ENCODE assay signal across 2 cellular contexts in the genomic region with DNA sequence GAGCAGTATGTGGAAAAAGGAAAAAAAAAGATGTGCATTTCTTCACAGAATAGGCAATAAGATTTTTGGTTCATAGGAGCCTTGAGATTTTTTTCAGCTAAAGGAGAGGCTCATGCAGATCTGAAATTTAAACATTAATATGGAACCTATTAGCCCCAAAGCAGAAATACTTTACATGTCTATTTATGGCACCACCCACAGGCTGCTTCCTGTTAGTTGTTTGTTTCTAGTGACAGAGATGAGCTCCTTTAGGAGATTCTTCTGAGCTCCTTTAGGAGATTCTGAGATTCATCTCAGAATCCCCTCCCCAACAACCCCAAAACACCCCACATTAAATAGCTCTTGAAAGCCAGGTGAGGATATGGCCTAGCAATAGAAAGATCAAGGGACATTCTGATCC.
TF ChIP-seq lines count a peak whose summit lies in the region.

No MANE protein-coding gene starts in this region.

TF ChIP-seq in SK-N-SH treated with all-trans-retinoic acid at 6 μM for 48 hours, 23 proteins besides CTCF, POLR2A, EP300 and RAD21 (continued from another document):
- TF ChIP-seq, protein P1, sequence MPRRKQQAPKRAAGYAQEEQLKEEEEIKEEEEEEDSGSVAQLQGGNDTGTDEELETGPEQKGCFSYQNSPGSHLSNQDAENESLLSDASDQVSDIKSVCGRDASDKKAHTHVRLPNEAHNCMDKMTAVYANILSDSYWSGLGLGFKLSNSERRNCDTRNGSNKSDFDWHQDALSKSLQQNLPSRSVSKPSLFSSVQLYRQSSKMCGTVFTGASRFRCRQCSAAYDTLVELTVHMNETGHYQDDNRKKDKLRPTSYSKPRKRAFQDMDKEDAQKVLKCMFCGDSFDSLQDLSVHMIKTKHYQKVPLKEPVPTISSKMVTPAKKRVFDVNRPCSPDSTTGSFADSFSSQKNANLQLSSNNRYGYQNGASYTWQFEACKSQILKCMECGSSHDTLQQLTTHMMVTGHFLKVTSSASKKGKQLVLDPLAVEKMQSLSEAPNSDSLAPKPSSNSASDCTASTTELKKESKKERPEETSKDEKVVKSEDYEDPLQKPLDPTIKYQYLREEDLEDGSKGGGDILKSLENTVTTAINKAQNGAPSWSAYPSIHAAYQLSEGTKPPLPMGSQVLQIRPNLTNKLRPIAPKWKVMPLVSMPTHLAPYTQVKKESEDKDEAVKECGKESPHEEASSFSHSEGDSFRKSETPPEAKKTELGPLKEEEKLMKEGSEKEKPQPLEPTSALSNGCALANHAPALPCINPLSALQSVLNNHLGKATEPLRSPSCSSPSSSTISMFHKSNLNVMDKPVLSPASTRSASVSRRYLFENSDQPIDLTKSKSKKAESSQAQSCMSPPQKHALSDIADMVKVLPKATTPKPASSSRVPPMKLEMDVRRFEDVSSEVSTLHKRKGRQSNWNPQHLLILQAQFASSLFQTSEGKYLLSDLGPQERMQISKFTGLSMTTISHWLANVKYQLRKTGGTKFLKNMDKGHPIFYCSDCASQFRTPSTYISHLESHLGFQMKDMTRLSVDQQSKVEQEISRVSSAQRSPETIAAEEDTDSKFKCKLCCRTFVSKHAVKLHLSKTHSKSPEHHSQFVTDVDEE (CRISPR knock-in tag; IDR thresholded peaks at IDR 0.05) = no peak
- TF ChIP-seq, protein P2, sequence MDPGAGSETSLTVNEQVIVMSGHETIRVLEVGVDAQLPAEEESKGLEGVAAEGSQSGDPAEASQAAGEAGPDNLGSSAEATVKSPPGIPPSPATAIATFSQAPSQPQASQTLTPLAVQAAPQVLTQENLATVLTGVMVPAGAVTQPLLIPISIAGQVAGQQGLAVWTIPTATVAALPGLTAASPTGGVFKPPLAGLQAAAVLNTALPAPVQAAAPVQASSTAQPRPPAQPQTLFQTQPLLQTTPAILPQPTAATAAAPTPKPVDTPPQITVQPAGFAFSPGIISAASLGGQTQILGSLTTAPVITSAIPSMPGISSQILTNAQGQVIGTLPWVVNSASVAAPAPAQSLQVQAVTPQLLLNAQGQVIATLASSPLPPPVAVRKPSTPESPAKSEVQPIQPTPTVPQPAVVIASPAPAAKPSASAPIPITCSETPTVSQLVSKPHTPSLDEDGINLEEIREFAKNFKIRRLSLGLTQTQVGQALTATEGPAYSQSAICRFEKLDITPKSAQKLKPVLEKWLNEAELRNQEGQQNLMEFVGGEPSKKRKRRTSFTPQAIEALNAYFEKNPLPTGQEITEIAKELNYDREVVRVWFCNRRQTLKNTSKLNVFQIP (CRISPR knock-in tag; IDR thresholded peaks at IDR 0.05; ENCODE audit: borderline replicate concordance, low read depth) = no peak
- TF ChIP-seq ARNTL (CRISPR knock-in tag; IDR thresholded peaks at IDR 0.05; ENCODE audit: borderline replicate concordance, low read depth) = no peak
- TF ChIP-seq ZFP30 (CRISPR knock-in tag; IDR thresholded peaks at IDR 0.05) = no peak
- TF ChIP-seq GLIS3 (CRISPR knock-in tag; IDR thresholded peaks at IDR 0.05) = no peak
- TF ChIP-seq, protein P3, sequence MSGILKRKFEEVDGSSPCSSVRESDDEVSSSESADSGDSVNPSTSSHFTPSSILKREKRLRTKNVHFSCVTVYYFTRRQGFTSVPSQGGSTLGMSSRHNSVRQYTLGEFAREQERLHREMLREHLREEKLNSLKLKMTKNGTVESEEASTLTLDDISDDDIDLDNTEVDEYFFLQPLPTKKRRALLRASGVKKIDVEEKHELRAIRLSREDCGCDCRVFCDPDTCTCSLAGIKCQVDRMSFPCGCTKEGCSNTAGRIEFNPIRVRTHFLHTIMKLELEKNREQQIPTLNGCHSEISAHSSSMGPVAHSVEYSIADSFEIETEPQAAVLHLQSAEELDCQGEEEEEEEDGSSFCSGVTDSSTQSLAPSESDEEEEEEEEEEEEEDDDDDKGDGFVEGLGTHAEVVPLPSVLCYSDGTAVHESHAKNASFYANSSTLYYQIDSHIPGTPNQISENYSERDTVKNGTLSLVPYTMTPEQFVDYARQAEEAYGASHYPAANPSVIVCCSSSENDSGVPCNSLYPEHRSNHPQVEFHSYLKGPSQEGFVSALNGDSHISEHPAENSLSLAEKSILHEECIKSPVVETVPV (CRISPR knock-in tag; IDR thresholded peaks at IDR 0.05) = no peak
- TF ChIP-seq SNAI2 (CRISPR knock-in tag; IDR thresholded peaks at IDR 0.05) = no peak
- TF ChIP-seq CSDC2 (CRISPR knock-in tag; IDR thresholded peaks at IDR 0.05) = no peak
- TF ChIP-seq ZNF8 (CRISPR knock-in tag; IDR thresholded peaks at IDR 0.05) = no peak
- TF ChIP-seq TOX (CRISPR knock-in tag; IDR thresholded peaks at IDR 0.05; ENCODE audit: borderline replicate concordance) = no peak
- no peak for TF ChIP-seq BACH2 (CRISPR knock-in tag; IDR thresholded peaks at IDR 0.05; ENCODE audit: borderline replicate concordance)
- TF ChIP-seq, protein P4, sequence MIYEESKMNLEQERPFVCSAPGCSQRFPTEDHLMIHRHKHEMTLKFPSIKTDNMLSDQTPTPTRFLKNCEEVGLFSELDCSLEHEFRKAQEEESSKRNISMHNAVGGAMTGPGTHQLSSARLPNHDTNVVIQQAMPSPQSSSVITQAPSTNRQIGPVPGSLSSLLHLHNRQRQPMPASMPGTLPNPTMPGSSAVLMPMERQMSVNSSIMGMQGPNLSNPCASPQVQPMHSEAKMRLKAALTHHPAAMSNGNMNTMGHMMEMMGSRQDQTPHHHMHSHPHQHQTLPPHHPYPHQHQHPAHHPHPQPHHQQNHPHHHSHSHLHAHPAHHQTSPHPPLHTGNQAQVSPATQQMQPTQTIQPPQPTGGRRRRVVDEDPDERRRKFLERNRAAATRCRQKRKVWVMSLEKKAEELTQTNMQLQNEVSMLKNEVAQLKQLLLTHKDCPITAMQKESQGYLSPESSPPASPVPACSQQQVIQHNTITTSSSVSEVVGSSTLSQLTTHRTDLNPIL (CRISPR knock-in tag; IDR thresholded peaks at IDR 0.05; ENCODE audit: low read depth) = no peak
- TF ChIP-seq, protein P5, sequence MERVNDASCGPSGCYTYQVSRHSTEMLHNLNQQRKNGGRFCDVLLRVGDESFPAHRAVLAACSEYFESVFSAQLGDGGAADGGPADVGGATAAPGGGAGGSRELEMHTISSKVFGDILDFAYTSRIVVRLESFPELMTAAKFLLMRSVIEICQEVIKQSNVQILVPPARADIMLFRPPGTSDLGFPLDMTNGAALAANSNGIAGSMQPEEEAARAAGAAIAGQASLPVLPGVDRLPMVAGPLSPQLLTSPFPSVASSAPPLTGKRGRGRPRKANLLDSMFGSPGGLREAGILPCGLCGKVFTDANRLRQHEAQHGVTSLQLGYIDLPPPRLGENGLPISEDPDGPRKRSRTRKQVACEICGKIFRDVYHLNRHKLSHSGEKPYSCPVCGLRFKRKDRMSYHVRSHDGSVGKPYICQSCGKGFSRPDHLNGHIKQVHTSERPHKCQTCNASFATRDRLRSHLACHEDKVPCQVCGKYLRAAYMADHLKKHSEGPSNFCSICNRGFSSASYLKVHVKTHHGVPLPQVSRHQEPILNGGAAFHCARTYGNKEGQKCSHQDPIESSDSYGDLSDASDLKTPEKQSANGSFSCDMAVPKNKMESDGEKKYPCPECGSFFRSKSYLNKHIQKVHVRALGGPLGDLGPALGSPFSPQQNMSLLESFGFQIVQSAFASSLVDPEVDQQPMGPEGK (CRISPR knock-in tag; IDR thresholded peaks at IDR 0.05; ENCODE audit: borderline replicate concordance) = no peak
- TF ChIP-seq OSR1 (CRISPR knock-in tag; IDR thresholded peaks at IDR 0.05) = no peak

TF ChIP-seq in WTC11, 78 proteins besides CTCF, POLR2A, EP300 and RAD21 (continued from another document):
- TF ChIP-seq, protein P6, sequence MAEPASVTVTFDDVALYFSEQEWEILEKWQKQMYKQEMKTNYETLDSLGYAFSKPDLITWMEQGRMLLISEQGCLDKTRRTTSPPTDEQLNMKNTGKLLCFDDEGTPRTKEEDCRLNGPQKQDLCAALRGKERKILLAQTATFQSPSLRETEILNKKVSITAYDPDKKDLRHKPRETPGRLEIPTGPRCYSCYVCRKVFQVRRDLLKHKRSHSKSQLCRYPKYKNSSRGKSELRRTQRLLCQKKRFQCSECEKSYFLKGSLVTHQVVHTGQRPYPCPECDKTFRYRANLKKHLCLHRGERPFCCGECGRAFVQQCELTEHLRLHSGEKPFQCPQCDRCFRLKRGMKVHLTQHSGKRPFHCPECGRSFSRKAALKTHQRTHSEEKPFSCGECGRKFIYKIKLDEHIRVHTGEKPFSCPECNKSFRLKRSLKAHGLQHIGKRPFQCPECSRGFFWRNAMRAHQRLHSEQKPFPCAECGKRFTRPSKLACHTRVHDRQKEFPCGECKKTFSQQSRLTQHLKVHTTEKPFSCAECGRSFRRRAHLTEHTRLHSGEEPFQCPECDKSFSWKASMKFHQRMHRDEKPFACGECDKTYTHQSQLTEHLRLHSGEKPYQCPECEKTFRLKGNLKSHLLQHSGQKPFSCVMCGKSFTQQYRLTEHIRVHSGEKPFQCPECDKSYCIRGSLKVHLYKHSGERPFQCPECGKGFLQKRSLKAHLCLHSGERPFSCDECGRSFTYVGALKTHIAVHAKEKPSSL (CRISPR knock-in tag; conservative IDR thresholded peaks at IDR 0.05) = no peak
